In the genomic region with DNA sequence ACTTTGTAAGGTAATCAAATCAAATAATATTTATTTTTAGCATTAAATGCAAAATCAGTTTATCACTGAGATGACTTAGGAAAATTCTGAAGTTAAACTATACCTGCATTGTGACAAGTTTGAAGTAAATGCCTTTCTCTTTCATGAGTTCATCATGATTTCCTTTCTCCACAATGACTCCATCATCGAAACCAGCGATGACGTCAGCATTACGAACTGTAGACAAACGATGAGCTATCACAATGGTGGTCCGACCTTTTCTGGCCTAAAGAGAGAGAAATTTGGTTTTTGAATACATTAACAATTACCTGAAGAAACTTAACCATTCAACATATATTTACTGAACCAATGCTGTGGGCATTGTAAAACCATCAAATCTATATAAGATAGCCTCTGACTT, we compare ENCODE assay signal across 8 cellular contexts.
"Had no signal": no experiment of that assay in that cellular context is flagged by ENCODE, and none has a peak within 500 bp of the region (broad histone marks: within the 10 kb centered on the region; RNA-seq: fewer than 3 reads in every experiment).

No MANE protein-coding gene starts in this region.

- H3K4me3 Mint-ChIP-seq: GM23338, H9, IgD-negative memory B cell had no signal

- H3K4me2 ChIP-seq: GM23338 had no signal

- DNase-seq: H9, HCEC 1CT, KG1 had no signal

- FAIRE-seq: H1, H54, HTR-8/SVneo had no signal

- H3K27me3 Mint-ChIP-seq: IgD-negative memory B cell had no signal

- H3K4me3 ChIP-seq: GM23338 had no signal

- H3K9me3 Mint-ChIP-seq: GM23338, H9, IgD-negative memory B cell had no signal

- H3K36me3 Mint-ChIP-seq: IgD-negative memory B cell had no signal

- H3K27ac Mint-ChIP-seq: GM23338, H9, IgD-negative memory B cell had no signal

- H2AFZ ChIP-seq: GM23338 had no signal

- ATAC-seq: GM23338 had no signal
